10 cellular contexts compared by ENCODE assay signal in genomic region chr9:92965759-92966517, GRCh38. TPM values are rescaled to one million over a fixed set of nuclear protein-coding genes. Genes with fewer than 3 reads are reported as not detected.
DNase-seq lines count a peak whose midpoint lies in the region; ATAC-seq, FAIRE-seq and TF ChIP-seq lines count a peak whose summit lies in the region.
"Had no signal": no experiment of that assay in that cellular context is flagged by ENCODE, and none has a peak within 500 bp of the region (broad histone marks: within the 10 kb centered on the region; RNA-seq: fewer than 3 reads in every experiment).

No MANE protein-coding gene starts in this region.

- H3K27me3 ChIP-seq in CD4-positive, alpha-beta memory T cell (ENCODE audit: insufficient read depth, low read length): no peaks in the 10 kb centered on the region
- H3K27me3 ChIP-seq in GM12878 (replicated peaks in 1 of 2; ENCODE audit: control insufficient read depth in 2 of 2, insufficient read depth in 2 of 2, low read length in 1 of 2) (no peaks in the 10 kb centered on the region), neutrophil (no peaks in the 10 kb centered on the region)

- 83% methylated on average over 17 of the region's 17 CpGs for WGBS in GM12878 (ENCODE audit: insufficient coverage, insufficient replicate concordance, low lambda C conversion rate, missing lambda C conversion rate)

- no TSS peak for BruUV-seq in GM12878 (replicated peaks; lab: Mats Ljungman, UMichigan)

- TF ChIP-seq POLR2A in GM12878 (IDR thresholded peaks at IDR 0.05; ENCODE audit: low read depth, low read length) (no peak), GM18505 (IDR thresholded peaks at IDR 0.05; ENCODE audit: borderline replicate concordance, extremely low read depth, insufficient read depth, insufficient read length) (no peak)

- H3K4me2 ChIP-seq in GM12878 (ENCODE audit: control insufficient read depth, insufficient read depth): peak overlapping the region; percentile 100

- peak overlapping the region; percentile 93 to 99 (median 94) for H3K4me3 Mint-ChIP-seq in CD4-positive, alpha-beta memory T cell

- H3K4me1 Mint-ChIP-seq in CD4-positive, alpha-beta memory T cell: peaks cover 36 to 92% (median 60%) of the 10 kb centered on the region in 4 donors

- TF ChIP-seq EP300 in GM12878 (IDR thresholded peaks at IDR 0.05; ENCODE audit: borderline replicate concordance in 1 of 2, control insufficient read depth in 1 of 2, low read depth in 2 of 2, low read length in 2 of 2): no peak

- intact Hi-C loops in CD4-positive, alpha-beta memory T cell (cut with micrococcal nuclease): no loop called here
- intact Hi-C loops in GM12878 (cut with micrococcal nuclease; ENCODE audit: unreplicated experiment): loop anchor here (2.0 kb wide), 1 partner anchor 99 kb away; no protein-coding TSS in a partner anchor

- no peak for ATAC-seq in GM12878
- ATAC-seq in GM18505 (IDR thresholded peaks at IDR 0.05; ENCODE audit: unreplicated experiment): no peak

- no peaks in the 10 kb centered on the region for H3K36me3 ChIP-seq in CD4-positive, alpha-beta memory T cell (ENCODE audit: insufficient read depth, low read length)
- H3K36me3 ChIP-seq in GM12878 (ENCODE audit: control insufficient read depth in 2 of 2, insufficient read depth in 2 of 2, low read length in 1 of 2) (no peaks in the 10 kb centered on the region; a peak in 1 of 4 replicates), neutrophil (peaks cover 34% of the 10 kb centered on the region)

- H3K9me3 Mint-ChIP-seq in CD4-positive, alpha-beta memory T cell: peaks cover 0 to 7% (median 1%) of the 10 kb centered on the region in 8 donors

- no peak for TF ChIP-seq RAD21 in GM12878 (IDR thresholded peaks at IDR 0.05; ENCODE audit: insufficient read depth, low read depth, low read length)

- H3K27me3 Mint-ChIP-seq in CD4-positive, alpha-beta memory T cell: no peaks in the 10 kb centered on the region

- DNase-seq in CD4-positive, alpha-beta memory T cell: no peak
- DNase-seq in Jurkat, Clone E6-1 (ENCODE audit: low read depth, low spot score): no peak
- no peak for DNase-seq in GM12878 (ENCODE audit: low read depth, low spot score)
- DNase-seq in foreskin fibroblast: no peak
- no peak for DNase-seq in AML-193 (lab: John Stamatoyannopoulos, UW)
- DNase-seq in central memory CD4-positive, alpha-beta T cell: no peak
- DNase-seq: NCI-H748 treated with DMSO at 0.1 percent for 48 hours had no signal

- H3K4me1 ChIP-seq in CD4-positive, alpha-beta memory T cell (ENCODE audit: insufficient read depth, low read length): peaks cover 82% of the 10 kb centered on the region
- H3K4me1 ChIP-seq in GM12878 (ENCODE audit: control insufficient read depth, insufficient read depth, low read length) (peaks cover 32% of the 10 kb centered on the region), neutrophil (ENCODE audit: control insufficient read depth in 1 of 2, insufficient read depth in 1 of 2, low read depth in 1 of 2, low read length in 1 of 2) (peaks cover 81 to 96% of the 10 kb centered on the region in 2 experiments)

- FAIRE-seq in GM12878 (lab: Jason Lieb, UNC): no peak
- FAIRE-seq: islet of Langerhans had no signal

- peak overlapping the region; percentile 96 to 100 (median 98) for H3K27ac Mint-ChIP-seq in CD4-positive, alpha-beta memory T cell

- CTCF ChIA-PET in CD4-positive, alpha-beta memory T cell (lab: Charles Lee; ENCODE audit: partially characterized antibody): interaction anchor here (0.9 to 6.6 kb wide), 12 partner anchors 9 to 157 kb away, joined by 3 to 37 read pairs (median 4); no protein-coding TSS in a partner anchor
- CTCF ChIA-PET in GM12878 (lab: Yijun Ruan, JAX): interaction anchor here (0.7 to 1.5 kb wide), 5 partner anchors 9 to 188 kb away, joined by 3 to 5 read pairs (median 3); no protein-coding TSS in a partner anchor

- H3K36me3 Mint-ChIP-seq in CD4-positive, alpha-beta memory T cell: peaks cover 30 to 54% of the 10 kb centered on the region in 2 donors

- peaks cover 29% of the 10 kb centered on the region for H3K79me2 ChIP-seq in GM12878 (ENCODE audit: control insufficient read depth, insufficient read depth, low read length)

- H3K9me3 ChIP-seq in CD4-positive, alpha-beta memory T cell (ENCODE audit: control insufficient read depth in 1 of 2, low read length in 2 of 2): no peaks in the 10 kb centered on the region
- H3K9me3 ChIP-seq in GM12878 (replicated peaks; ENCODE audit: control insufficient read depth, insufficient read depth, low read length) (peaks cover 5% of the 10 kb centered on the region; the same call in 2 of the 3 replicates), neutrophil (no peaks in the 10 kb centered on the region)

- SMC1A ChIA-PET in GM12878 (lab: Charles Lee; ENCODE audit: uncharacterized antibody, unreplicated experiment): interaction anchor here (1.0 kb wide), 1 partner anchor 14 kb away, joined by 4 read pairs; no protein-coding TSS in a partner anchor

- POLR2A ChIA-PET in CD4-positive, alpha-beta memory T cell (lab: Charles Lee; ENCODE audit: partially characterized antibody): interaction anchor here (0.6 to 15.5 kb wide), 31 partner anchors 11 to 600 kb away, joined by 3 to 304 read pairs (median 5); partner anchors contain the start of genes BICD2, CARD19, FAM120AOS and FGD3
- POLR2A ChIA-PET in GM12878 (lab: Charles Lee): interaction anchor here (0.7 to 1.4 kb wide), 5 partner anchors 11 to 98 kb away, joined by 3 to 4 read pairs (median 3); no protein-coding TSS in a partner anchor

- in situ Hi-C loops in GM12878 (cut with MboI): no loop called here

- peak overlapping the region; percentile 86 to 97 for H3K4me3 ChIP-seq in CD4-positive, alpha-beta memory T cell (ENCODE audit: low read length in 2 of 2)
- H3K4me3 ChIP-seq in Jurkat, Clone E6-1 (ENCODE audit: low read length): peak overlapping the region; percentile 70
- peak overlapping the region; percentile 72 for H3K4me3 ChIP-seq in GM12878
- H3K4me3 ChIP-seq in neutrophil (ENCODE audit: low read depth in 1 of 2, low read length in 1 of 2): peak overlapping the region; percentile 89 to 99
- H3K4me3 ChIP-seq in foreskin fibroblast (ENCODE audit: low read depth in 1 of 2, low read length in 2 of 2): no peak overlapping the region

- H4K20me1 ChIP-seq in GM12878 (ENCODE audit: control insufficient read depth, insufficient read depth): no peaks in the 10 kb centered on the region

- H3K9ac ChIP-seq in GM12878 (ENCODE audit: control insufficient read depth, insufficient read depth, low read length): peak overlapping the region; percentile 80

- H2AFZ ChIP-seq in GM12878 (ENCODE audit: control insufficient read depth, low read depth, low read length): no peak overlapping the region; the same call in none of the 2 replicates

- TF ChIP-seq CTCF in GM12878 (IDR thresholded peaks at IDR 0.05 in 2 of 3, conservative IDR thresholded peaks at IDR 0.05 in 1 of 3; ENCODE audit: control insufficient read depth in 2 of 3, extremely low read depth in 1 of 3, insufficient read depth in 1 of 3, low read depth in 3 of 3, low read length in 3 of 3): no peak
- no peak for TF ChIP-seq CTCF in neutrophil (IDR thresholded peaks at IDR 0.05)
- no peak for TF ChIP-seq CTCF in foreskin fibroblast (IDR thresholded peaks at IDR 0.05; ENCODE audit: low read depth, low read length)

- H3K27ac ChIP-seq in CD4-positive, alpha-beta memory T cell (ENCODE audit: low read depth, low read length): peak overlapping the region; percentile 84
- peak overlapping the region; percentile 97 for H3K27ac ChIP-seq in GM12878 (ENCODE audit: control insufficient read depth, insufficient read depth)
- H3K27ac ChIP-seq in neutrophil: peak overlapping the region; percentile 99

- RAD21 ChIA-PET in GM12878 (lab: Charles Lee; ENCODE audit: unreplicated experiment): interaction anchor here (1.1 to 2.0 kb wide), 3 partner anchors 37 to 143 kb away, joined by 3 to 6 read pairs (median 4); no protein-coding TSS in a partner anchor

TF ChIP-seq in GM12878, 131 proteins besides CTCF, POLR2A, EP300 and RAD21 (continues in another document):
- TF ChIP-seq ZNF217 (IDR thresholded peaks at IDR 0.05) (no peak), MYB (IDR thresholded peaks at IDR 0.05; ENCODE audit: borderline replicate concordance, low read depth, low read length) (no peak)
- TF ChIP-seq, protein P1, sequence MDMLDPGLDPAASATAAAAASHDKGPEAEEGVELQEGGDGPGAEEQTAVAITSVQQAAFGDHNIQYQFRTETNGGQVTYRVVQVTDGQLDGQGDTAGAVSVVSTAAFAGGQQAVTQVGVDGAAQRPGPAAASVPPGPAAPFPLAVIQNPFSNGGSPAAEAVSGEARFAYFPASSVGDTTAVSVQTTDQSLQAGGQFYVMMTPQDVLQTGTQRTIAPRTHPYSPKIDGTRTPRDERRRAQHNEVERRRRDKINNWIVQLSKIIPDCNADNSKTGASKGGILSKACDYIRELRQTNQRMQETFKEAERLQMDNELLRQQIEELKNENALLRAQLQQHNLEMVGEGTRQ (IDR thresholded peaks at IDR 0.05; ENCODE audit: borderline replicate concordance, low read depth, low read length): no peak

RNA-seq across cellular contexts. Expression of gene FGD3, which starts 18.6 kb away (rescaled TPM):
- 100 to 1,000 TPM; 256 to 272 TPM for total RNA-seq in CD4-positive, alpha-beta memory T cell
- 100 to 1,000 TPM in 1 of 2 donors, 10 to 100 TPM in 1; 52.7 to 146 TPM for polyA plus RNA-seq in CD4-positive, alpha-beta memory T cell
- polyA plus RNA-seq in Jurkat, Clone E6-1 (2012; ENCODE audit: insufficient read depth, insufficient read length): 19.3 TPM
- 34.8 and 36.0 TPM in 2 replicates for total RNA-seq in GM12878 (2013; cell fraction: nucleolus; rRNA removed)
- total RNA-seq in GM12878 (2014; rRNA removed): 12.4 and 13.5 TPM in 2 replicates
- 6.6 and 6.9 TPM in 2 replicates for total RNA-seq in GM12878 (2014; rRNA removed; fragmentation: Illumina TruSeq; extraction: Trizol)
- total RNA-seq in GM12878 (2021): 13.2 and 14.4 TPM in 2 replicates
- 5.3 TPM for polyA plus RNA-seq in GM12878 (2011; ENCODE audit: low read depth)
- polyA plus RNA-seq in GM12878 (2011; rRNA removed): 9.0 and 18.1 TPM in 2 replicates
- 22.6 and 28.7 TPM in 2 replicates for polyA plus RNA-seq in GM12878 (2011; cell fraction: cytosol; rRNA removed)
- polyA plus RNA-seq in GM12878 (2011; cell fraction: nucleus; rRNA removed): 57.1 and 62.8 TPM in 2 replicates
- 12.7 and 15.4 TPM in 2 replicates for polyA plus RNA-seq in GM12878 (2012)
- polyA plus RNA-seq in GM12878 (2014; fragmentation: Illumina TruSeq; extraction: Trizol): 2.9 and 6.3 TPM in 2 replicates
- 1 to 10 TPM in 1 of 2 experiments, under 1 TPM in 1; 0.26 to 1.2 TPM for polyA plus RNA-seq in GM12878 (2014; fragmentation: Nextera tagmentation; extraction: Ambion mirVana)
- 13.2 and 14.0 TPM in 2 replicates for polyA plus RNA-seq in GM12878 (2014; rRNA removed)
- 10 to 100 TPM; 12.4 to 12.8 TPM for polyA plus RNA-seq in GM12878 (2016; fragmentation: Nextera tagmentation; extraction: Ambion mirVana)
- 14.0 and 32.9 TPM in 2 replicates for polyA minus RNA-seq in GM12878 (2011; rRNA and poly(A)+ RNA removed)
- polyA minus RNA-seq in GM12878 (2011; cell fraction: cytosol; rRNA and poly(A)+ RNA removed): 10.2 and 12.8 TPM in 2 replicates
- polyA minus RNA-seq in GM12878 (2011; cell fraction: nucleus; rRNA and poly(A)+ RNA removed): 15.8 and 24.4 TPM in 2 replicates

Comparison
In these comparisons a context has a peak if more than half of its experiments do, and no peak if none do; other contexts are left out.
1. H3K4me3 ChIP-seq: peak in CD4-positive, alpha-beta memory T cell (2 of 2), Jurkat, Clone E6-1 (single experiment), GM12878 (single experiment) and neutrophil (2 of 2); none in foreskin fibroblast (0 of 2).
2. RNA of gene FGD3, which starts 18.6 kb away (total RNA-seq): 256 to 272 TPM in CD4-positive, alpha-beta memory T cell; 6.6 to 36.0 TPM in GM12878; every median in the first group is over 4 times any median in the second.
3. Peak in every context shown above with its lines, with median percentiles within 50 percentile points of each other: H3K27ac ChIP-seq.